In genomic region chr7:159061209-159061608, GRCh38 we compare ENCODE assay signal across 19 cellular contexts.
"Had no signal": no experiment of that assay in that cellular context is flagged by ENCODE, and none has a peak within 500 bp of the region (broad histone marks: within the 10 kb centered on the region; RNA-seq: fewer than 3 reads in every experiment).

No MANE protein-coding gene starts in this region.

- H3K4me3 Mint-ChIP-seq: effector memory CD8-positive, alpha-beta T cell; naive thymus-derived CD8-positive, alpha-beta T cell; nephron progenitor cell; stimulated activated effector memory CD8-positive, alpha-beta T cell treated with anti-CD3 and anti-CD28 coated beads, Interleukin-12 subunit alpha, Interleukin-12 subunit beta, amount 100 ng/mL, for 72 hours had no signal

- H3K9me3 Mint-ChIP-seq: effector memory CD8-positive, alpha-beta T cell; naive thymus-derived CD8-positive, alpha-beta T cell; stimulated activated effector memory CD8-positive, alpha-beta T cell treated with anti-CD3 and anti-CD28 coated beads, Interleukin-12 subunit alpha, Interleukin-12 subunit beta, amount 100 ng/mL, for 72 hours had no signal

- H3K4me3 ChIP-seq: gastrocnemius medialis, left lung, stomach had no signal

- H3K9ac ChIP-seq: parathyroid adenoma had no signal

- H3K36me3 ChIP-seq: gastrocnemius medialis, left lung, right atrium auricular region had no signal

- DNase-seq: caudate nucleus; cerebellar nuclear complex; cortex of kidney; effector memory CD8-positive, alpha-beta T cell; foreskin fibroblast; gastrocnemius medialis; kidney; naive thymus-derived CD8-positive, alpha-beta T cell; occipital lobe; stimulated activated CD4-positive, alpha-beta T cell treated with anti-CD3 and anti-CD28 coated beads, Interleukin-2, amount 100 ng/mL, for 24 hours; stimulated activated CD4-positive, alpha-beta T cell treated with anti-CD3 and anti-CD28 coated beads, Interleukin-4, amount 100 ng/mL, for 24 hours; stimulated activated naive CD4-positive, alpha-beta T cell treated with Interleukin-2 at 50 U/mL for 16 hours; stomach had no signal

- H3K4me1 Mint-ChIP-seq: naive thymus-derived CD8-positive, alpha-beta T cell; nephron progenitor cell; stimulated activated effector memory CD8-positive, alpha-beta T cell treated with anti-CD3 and anti-CD28 coated beads, Interleukin-12 subunit alpha, Interleukin-12 subunit beta, amount 100 ng/mL, for 72 hours had no signal

- H3K27me3 Mint-ChIP-seq: effector memory CD8-positive, alpha-beta T cell had no signal

- H2AFZ ChIP-seq: parathyroid adenoma had no signal

- H3K27ac ChIP-seq: gastrocnemius medialis, left lung, parathyroid adenoma, right atrium auricular region, stomach had no signal

- H3K36me3 Mint-ChIP-seq: naive thymus-derived CD8-positive, alpha-beta T cell; stimulated activated effector memory CD8-positive, alpha-beta T cell treated with anti-CD3 and anti-CD28 coated beads, Interleukin-12 subunit alpha, Interleukin-12 subunit beta, amount 100 ng/mL, for 72 hours had no signal

- ATAC-seq: gastrocnemius medialis; left lung; naive thymus-derived CD8-positive, alpha-beta T cell had no signal

- H3K4me1 ChIP-seq: gastrocnemius medialis, left lung, parathyroid adenoma had no signal

- H3K9me3 ChIP-seq: gastrocnemius medialis, left lung, right atrium auricular region had no signal

- H3K79me2 ChIP-seq: parathyroid adenoma had no signal

- H3K27me3 ChIP-seq: gastrocnemius medialis, right atrium auricular region had no signal

- H3K27ac Mint-ChIP-seq: naive thymus-derived CD8-positive, alpha-beta T cell; nephron progenitor cell; progenitor cell of endocrine pancreas; stimulated activated effector memory CD8-positive, alpha-beta T cell treated with anti-CD3 and anti-CD28 coated beads, Interleukin-12 subunit alpha, Interleukin-12 subunit beta, amount 100 ng/mL, for 72 hours had no signal
